1 cellular context compared by ENCODE assay signal in genomic region chr14:71070169-71070568, GRCh38.
TF ChIP-seq lines count a peak whose summit lies in the region.

No MANE protein-coding gene starts in this region.

TF ChIP-seq in SK-N-SH, 30 proteins besides CTCF, POLR2A, EP300 and RAD21 (continued from another document):
- peak; percentile 15; the same call in 1 of the 2 replicates for TF ChIP-seq FOSL2 (IDR thresholded peaks at IDR 0.05; ENCODE audit: borderline replicate concordance, low read depth)
- TF ChIP-seq FOXJ3 (CRISPR knock-in tag; IDR thresholded peaks at IDR 0.05), result no peak
- TF ChIP-seq GATA2 (CRISPR knock-in tag; IDR thresholded peaks at IDR 0.05), result no peak
- TF ChIP-seq GABPA (IDR thresholded peaks at IDR 0.05; ENCODE audit: low read depth), result no peak
- TF ChIP-seq POLR2AphosphoS5 (IDR thresholded peaks at IDR 0.05; ENCODE audit: low read depth, low read length), result no peak
- no peak for TF ChIP-seq MXI1 (IDR thresholded peaks at IDR 0.05; ENCODE audit: low read depth, low read length)
- TF ChIP-seq RXRA (IDR thresholded peaks at IDR 0.05; ENCODE audit: borderline replicate concordance, low read depth), result peak; percentile 41; the same call in 1 of the 2 replicates
- TF ChIP-seq USF1 (IDR thresholded peaks at IDR 0.05; ENCODE audit: borderline replicate concordance, low read depth), result no peak
- TF ChIP-seq RFX5 (IDR thresholded peaks at IDR 0.05; ENCODE audit: low read length), result no peak
- TF ChIP-seq TEAD4 (IDR thresholded peaks at IDR 0.05; ENCODE audit: borderline replicate concordance, insufficient read depth), result no peak
- peak; percentile 82 for TF ChIP-seq PBX3 (IDR thresholded peaks at IDR 0.05)
- no peak for TF ChIP-seq MAX (IDR thresholded peaks at IDR 0.05; ENCODE audit: low read depth)
- TF ChIP-seq JUND (IDR thresholded peaks at IDR 0.05), result peak; percentile 28; the same call in 1 of the 2 replicates
- no peak for TF ChIP-seq SIN3A (IDR thresholded peaks at IDR 0.05; ENCODE audit: borderline replicate concordance, low read depth, low read length)
- TF ChIP-seq TCF12 (IDR thresholded peaks at IDR 0.05), result peak; percentile 33; the same call in 1 of the 2 replicates
- TF ChIP-seq SMC3 (IDR thresholded peaks at IDR 0.05; ENCODE audit: low read depth, low read length), result no peak
